In the genomic region with DNA sequence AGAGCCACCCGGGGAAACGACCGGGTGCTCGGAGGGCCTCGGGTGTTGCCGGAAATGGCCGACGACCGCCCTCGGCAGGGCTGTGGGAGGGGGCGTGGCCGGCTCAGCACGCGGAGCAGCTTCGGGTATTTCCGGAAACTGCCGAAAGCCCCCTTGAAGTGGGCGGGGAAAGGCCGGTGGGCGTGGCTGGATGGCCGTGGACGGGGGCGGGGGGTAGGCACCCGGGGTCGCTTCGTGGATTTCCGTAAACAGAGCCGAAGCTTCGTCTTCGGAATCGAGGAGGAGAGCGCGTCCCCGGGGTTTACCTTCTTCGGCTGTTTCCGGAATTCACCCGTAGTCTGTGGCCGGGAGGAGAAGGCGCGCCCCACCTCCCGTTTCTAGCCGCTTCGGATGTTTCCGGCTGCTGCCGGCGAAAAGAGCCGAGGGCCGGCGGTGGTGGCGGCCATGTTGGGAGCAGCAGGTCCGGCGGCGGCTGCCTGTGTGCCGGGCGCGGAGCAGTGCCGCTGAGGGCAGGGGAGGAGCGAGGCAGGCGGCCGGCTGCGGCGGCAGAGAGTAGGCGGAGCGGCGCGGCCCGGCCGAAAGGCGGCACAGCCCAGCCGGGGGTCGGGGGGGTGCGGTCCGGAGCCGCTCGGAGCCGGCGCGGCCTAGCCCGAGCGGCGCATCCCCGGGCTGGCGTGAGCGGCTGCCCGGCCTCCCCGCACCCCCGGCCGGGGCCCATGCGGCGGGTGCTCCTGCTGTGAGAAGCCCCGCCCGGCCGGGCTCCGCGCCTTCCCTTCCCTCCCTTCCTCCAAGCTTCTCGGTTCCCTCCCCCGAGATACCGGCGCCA, we compare ENCODE assay signal across 8 cellular contexts. TPM values are rescaled to one million over a fixed set of nuclear protein-coding genes. Genes with fewer than 3 reads are reported as not detected.
DNase-seq lines count a peak whose midpoint lies in the region; ATAC-seq and TF ChIP-seq lines count a peak whose summit lies in the region.

A gene (plus strand): TSS at position 429 of the 826 bp plus-strand sequence. CDS start 397 bp downstream, at position 826.

- H3K9ac ChIP-seq in adipocyte (ENCODE audit: low read length) = peak within 1 kb of the TSS; percentile 94
- H3K9ac ChIP-seq in parathyroid adenoma = no peak within 1 kb of the TSS

- peak; percentile 34 to 81 for TF ChIP-seq POLR2A in tibial nerve (IDR thresholded peaks at IDR 0.05)

- DNase-seq in NCI-H1436 (lab: John Stamatoyannopoulos, UW) = peak; percentile 100
- DNase-seq in T follicular helper cell (ENCODE audit: low read depth) = peak; percentile 100
- DNase-seq in adipocyte (ENCODE audit: low read depth) = peak; percentile 100
- peak; percentile 98 for DNase-seq in Right ventricle myocardium superior
- DNase-seq in tibial nerve (ENCODE audit: low spot score in 2 of 2) = peak; percentile 98 to 99

- TF ChIP-seq CTCF in GM12875 (IDR thresholded peaks at IDR 0.05; ENCODE audit: borderline replicate concordance, insufficient read depth, low read depth, low read length) (no peak), parathyroid adenoma (IDR thresholded peaks at IDR 0.05) (no peak), tibial nerve (IDR thresholded peaks at IDR 0.05) (peak in 2 of 5 experiments; percentile 42 to 43)

- peaks cover 4% of the 10 kb centered on the region for H3K79me2 ChIP-seq in parathyroid adenoma

- H3K4me3 ChIP-seq in GM12875 (ENCODE audit: low read depth, low read length) = peak within 1 kb of the TSS; percentile 97
- H3K4me3 ChIP-seq in adipocyte (ENCODE audit: low read length) = peak within 1 kb of the TSS; percentile 92
- peak within 1 kb of the TSS; percentile 75 for H3K4me3 ChIP-seq in parathyroid adenoma (ENCODE audit: low read depth, low read length)
- peak within 1 kb of the TSS; percentile 52 to 86 (median 84) for H3K4me3 ChIP-seq in tibial nerve

- H3K4me2 ChIP-seq in parathyroid adenoma (ENCODE audit: low read length) = peak within 1 kb of the TSS; percentile 87

- peak within 1 kb of the TSS; percentile 83 for H3K27ac ChIP-seq in parathyroid adenoma
- H3K27ac ChIP-seq in tibial nerve = peak within 1 kb of the TSS; percentile 60 to 95 (median 82)

- peaks cover 47% of the 10 kb centered on the region for H3K4me1 ChIP-seq in adipocyte (ENCODE audit: control insufficient read depth, insufficient read depth, low read length)
- peaks cover 8% of the 10 kb centered on the region for H3K4me1 ChIP-seq in parathyroid adenoma
- H3K4me1 ChIP-seq in tibial nerve = peaks cover 2 to 51% (median 35%) of the 10 kb centered on the region in 4 donors

- peak; percentile 46 to 83 for TF ChIP-seq EP300 in tibial nerve (IDR thresholded peaks at IDR 0.05)

- H3K27me3 ChIP-seq in adipocyte (replicated peaks; ENCODE audit: control insufficient read depth, insufficient read depth, low read length) (no peaks in the 10 kb centered on the region), parathyroid adenoma (ENCODE audit: control insufficient read depth, insufficient read depth, low read length) (no peaks in the 10 kb centered on the region), tibial nerve (no peaks in the 10 kb centered on the region)

- intact Hi-C loops in Right ventricle myocardium superior (cut with DNase I) = loop anchor here (2.0 kb wide), 1 partner anchor 34 kb away; no protein-coding TSS in a partner anchor

- H2AFZ ChIP-seq in parathyroid adenoma = peak within 1 kb of the TSS; percentile 76

- H3K36me3 ChIP-seq in adipocyte (ENCODE audit: control insufficient read depth, insufficient read depth, low read length, severe bottlenecking) (peaks cover 3% of the 10 kb centered on the region), parathyroid adenoma (ENCODE audit: control insufficient read depth, insufficient read depth, low read length) (no peaks in the 10 kb centered on the region), tibial nerve (peaks cover 0 to 10% (median 0%) of the 10 kb centered on the region in 3 donors)

- H3K9me3 ChIP-seq in adipocyte (ENCODE audit: control insufficient read depth, low read length) (no peaks in the 10 kb centered on the region), parathyroid adenoma (ENCODE audit: control insufficient read depth, low read length) (no peaks in the 10 kb centered on the region), tibial nerve (no peaks in the 10 kb centered on the region)

- ATAC-seq in HG02798 (IDR thresholded peaks at IDR 0.05; ENCODE audit: poor library complexity, unreplicated experiment) = peak; percentile 84
- ATAC-seq in Right ventricle myocardium superior (ENCODE audit: poor library complexity) = peak; percentile 92

- WGBS in tibial nerve, 2 donors = 1 to 2% methylated on average over 50 to 76 of the region's 99 CpGs

RNA-seq across cellular contexts. Expression of the gene that starts here (rescaled TPM):
- total RNA-seq in Right ventricle myocardium superior = 35.8 TPM
- 10 to 100 TPM; 22.1 to 32.1 (median 23.6) TPM for total RNA-seq in tibial nerve

Comparison
In these comparisons a context has a peak if more than half of its experiments do, and no peak if none do; other contexts are left out.
1. Peak in every context shown above with its lines: DNase-seq, ATAC-seq, H3K4me3 ChIP-seq and H3K27ac ChIP-seq.